Comparison of ENCODE assay signal across 15 cellular contexts in genomic region chr11:72723508-72723907, GRCh38. TPM values are rescaled to one million over a fixed set of nuclear protein-coding genes. Genes with fewer than 3 reads are reported as not detected.
A peak's percentile ranks its signal among the peaks of the same experiment; 100 is the strongest.
DNase-seq lines count a peak whose midpoint lies in the region; ATAC-seq and TF ChIP-seq lines count a peak whose summit lies in the region.
"Had no signal": no experiment of that assay in that cellular context is flagged by ENCODE, and none has a peak within 500 bp of the region (broad histone marks: within the 10 kb centered on the region; RNA-seq: fewer than 3 reads in every experiment).

No MANE protein-coding gene starts in this region.

- H3K4me2 ChIP-seq in mesenchymal stem cell (ENCODE audit: low read length, poor library complexity, severe bottlenecking) (no peak overlapping the region), H9 (ENCODE audit: insufficient read depth, insufficient read length, low read length) (no peak overlapping the region)

- H2AK5ac ChIP-seq in mesenchymal stem cell (ENCODE audit: low read length, severe bottlenecking) = no peak overlapping the region
- H2AK5ac ChIP-seq in H9 (ENCODE audit: insufficient read length, low read length) = no peak overlapping the region

- H2BK20ac ChIP-seq in H9 (ENCODE audit: low read depth, low read length, poor library complexity, severe bottlenecking) = no peak overlapping the region

- ATAC-seq in stimulated activated naive CD8-positive, alpha-beta T cell treated with anti-CD3 and anti-CD28 coated beads, Interleukin-15, Interleukin-2, amounts not matched to agents 100 U/mL and 50 U/mL, for 24 hours = no peak
- ATAC-seq: activated CD4-positive, CD25-positive, alpha-beta regulatory T cell treated with anti-CD3 and anti-CD28 coated beads, Interleukin-2, amount 50 U/mL, for 24 hours had no signal

- TF ChIP-seq CTCF in adrenal gland (IDR thresholded peaks at IDR 0.05) (no peak), H9 (conservative IDR thresholded peaks at IDR 0.05) (no peak), GM13977 (IDR thresholded peaks at IDR 0.05; ENCODE audit: extremely low read depth, insufficient read depth, missing control alignments) (no peak)

- H3K23ac ChIP-seq in mesenchymal stem cell (ENCODE audit: low read length in 2 of 2) (no peak overlapping the region), H9 (ENCODE audit: insufficient read length, low read depth, low read length) (no peak overlapping the region)

- no peak overlapping the region for H3K56ac ChIP-seq in H9 (ENCODE audit: insufficient read length, low read depth, low read length)

- H2BK15ac ChIP-seq in mesenchymal stem cell (ENCODE audit: low read depth, poor library complexity, severe bottlenecking) (no peak overlapping the region), H9 (ENCODE audit: low read depth, low read length) (no peak overlapping the region)

- no peak overlapping the region for H4K5ac ChIP-seq in H9 (ENCODE audit: insufficient read length, low read depth, low read length)

- no peak overlapping the region for H4K91ac ChIP-seq in mesenchymal stem cell (ENCODE audit: low read length)
- H4K91ac ChIP-seq in H9 (ENCODE audit: insufficient read length, low read depth, low read length) = no peak overlapping the region

- H2AFZ ChIP-seq in mesenchymal stem cell (ENCODE audit: low read depth, low read length) (no peak overlapping the region), H9 (ENCODE audit: low read length) (no peak overlapping the region)

- H3K79me1 ChIP-seq in mesenchymal stem cell (replicated peaks; ENCODE audit: low read length, poor library complexity, severe bottlenecking) (peaks cover 25% of the 10 kb centered on the region), H9 (ENCODE audit: insufficient read depth, low read depth, low read length, poor library complexity, severe bottlenecking) (peaks cover 8% of the 10 kb centered on the region)

- H2BK5ac ChIP-seq in mesenchymal stem cell (ENCODE audit: low read depth, low read length, poor library complexity, severe bottlenecking) = no peak overlapping the region
- no peak overlapping the region for H2BK5ac ChIP-seq in H9 (ENCODE audit: insufficient read length, low read length)

- peak overlapping the region; percentile 37 for H3K27ac Mint-ChIP-seq in stimulated activated naive CD8-positive, alpha-beta T cell treated with anti-CD3 and anti-CD28 coated beads, Interleukin-15, Interleukin-2, amounts not matched to agents 100 ng/mL and 50 ng/mL, for 24 hours
- peak overlapping the region in 1 of 3 experiments; percentile 52; a peak in 1 of 7 replicates for H3K27ac Mint-ChIP-seq in H9

- H3K4me3 ChIP-seq in adrenal gland = no peak overlapping the region
- H3K4me3 ChIP-seq in mesenchymal stem cell (ENCODE audit: insufficient read depth in 1 of 2, low read depth in 1 of 2, low read length in 2 of 2) = no peak overlapping the region

- no peak for DNase-seq in stimulated activated naive CD8-positive, alpha-beta T cell treated with anti-CD3 and anti-CD28 coated beads, Interleukin-15, Interleukin-2, amounts not matched to agents 100 U/mL and 50 U/mL, for 24 hours
- DNase-seq in adrenal gland (peak in 2 of 7 donors; percentile 13 to 52), mesenchymal stem cell (no peak), medulla oblongata (ENCODE audit: extremely low spot score) (no peak), H9 (no peak), NCI-H446 treated with DMSO at 0.1 percent for 48 hours (lab: John Stamatoyannopoulos, UW) (no peak), GM13977 (ENCODE audit: low spot score) (no peak)
- DNase-seq: C1 segment of cervical spinal cord; effector CD8-positive, alpha-beta T cell; NCI-H1048; NCI-H510A; stimulated activated CD4-positive, alpha-beta T cell treated with anti-CD3 and anti-CD28 coated beads, Interleukin-12 subunit alpha, Interleukin-12 subunit beta, amount 100 ng/mL, for 4 hours; stimulated activated CD8-positive, alpha-beta memory T cell treated with anti-CD3 and anti-CD28 coated beads, Interleukin-4, amount 100 ng/mL, for 48 hours had no signal

- no peak overlapping the region for H4K8ac ChIP-seq in mesenchymal stem cell (ENCODE audit: low read length)
- H4K8ac ChIP-seq in H9 (replicated peaks; ENCODE audit: insufficient read length, low read depth, low read length) = no peak overlapping the region

- in situ Hi-C loops in GM13977 (cut with MboI; ENCODE audit: low pct_unique_long_range_greater_than_20kb, low sequenced_read_pairs, unreplicated experiment) = loop anchor here (25.0 kb wide), 1 partner anchor 464 kb away; no protein-coding TSS in a partner anchor

- H3K36me3 ChIP-seq in adrenal gland (replicated peaks in 1 of 2) (peaks cover 0 to 2% of the 10 kb centered on the region in 2 donors), mesenchymal stem cell (ENCODE audit: control insufficient read depth in 1 of 2, insufficient read depth in 2 of 2, low read depth in 1 of 2, low read length in 2 of 2) (peaks cover 15 to 19% of the 10 kb centered on the region in 2 experiments)

- H3K4ac ChIP-seq in mesenchymal stem cell (ENCODE audit: low read depth in 1 of 2, low read length in 2 of 2) (no peak overlapping the region), H9 (ENCODE audit: low read depth, low read length) (no peak overlapping the region)

- H4K20me1 ChIP-seq in H9 (ENCODE audit: control insufficient read depth, insufficient read depth, insufficient read length) = peaks cover 3% of the 10 kb centered on the region

- H3K14ac ChIP-seq in mesenchymal stem cell (ENCODE audit: low read length in 2 of 2) (no peak overlapping the region), H9 (ENCODE audit: insufficient read depth, low read length) (no peak overlapping the region)

- no peak overlapping the region for H2BK12ac ChIP-seq in mesenchymal stem cell (ENCODE audit: low read length in 2 of 2)
- H2BK12ac ChIP-seq in H9 (ENCODE audit: insufficient read length, low read depth, low read length) = no peak overlapping the region

- H3K27ac ChIP-seq in adrenal gland (peak overlapping the region in 3 of 5 donors; percentile 67 to 90 (median 85)), mesenchymal stem cell (ENCODE audit: low read length, poor library complexity, severe bottlenecking) (no peak overlapping the region), H9 (ENCODE audit: insufficient read length, low read depth, low read length) (no peak overlapping the region)

- intact Hi-C loops in adrenal gland (cut with DNase I) = loop anchor here in 1 of 2 donors (10.0 kb wide), 1 partner anchor 91 kb away; the partner anchor contains the start of gene ATG16L2

- 64 to 68% (median 65%) methylated on average over 6 to 9 of the region's 9 CpGs for WGBS in adrenal gland, 4 donors
- 94% methylated on average over 8 of the region's 9 CpGs for WGBS in mesenchymal stem cell
- WGBS in H9 (ENCODE audit: extremely low coverage, insufficient read length, low lambda C conversion rate) = no CpG with 5 or more reads among the region's 9 CpGs

- H3K4me1 ChIP-seq in adrenal gland (replicated peaks in 1 of 2) = peaks cover 48 to 57% of the 10 kb centered on the region in 2 donors
- peaks cover 47% of the 10 kb centered on the region for H3K4me1 ChIP-seq in mesenchymal stem cell (ENCODE audit: control insufficient read depth, insufficient read depth, low read depth, low read length)
- no peaks in the 10 kb centered on the region for H3K4me1 ChIP-seq in H9 (ENCODE audit: insufficient read depth, low read length)

- H3K36me3 Mint-ChIP-seq in stimulated activated naive CD8-positive, alpha-beta T cell treated with anti-CD3 and anti-CD28 coated beads, Interleukin-15, Interleukin-2, amounts not matched to agents 100 ng/mL and 50 ng/mL, for 24 hours (ENCODE audit: low read depth) = peaks cover 8% of the 10 kb centered on the region
- H3K36me3 Mint-ChIP-seq in H9 (ENCODE audit: insufficient read depth in 1 of 3, low read depth in 3 of 3) = peaks cover 6 to 14% (median 11%) of the 10 kb centered on the region in 3 experiments; a peak in 5 of 7 replicates

- H3K4me1 Mint-ChIP-seq in stimulated activated naive CD8-positive, alpha-beta T cell treated with anti-CD3 and anti-CD28 coated beads, Interleukin-15, Interleukin-2, amounts not matched to agents 100 ng/mL and 50 ng/mL, for 24 hours (ENCODE audit: low read depth) = peaks cover 63% of the 10 kb centered on the region
- H3K4me1 Mint-ChIP-seq in H9 = peaks cover 17 to 23% of the 10 kb centered on the region in 2 experiments

- H3K18ac ChIP-seq in mesenchymal stem cell (ENCODE audit: low read depth in 1 of 2, low read length in 2 of 2) (no peak overlapping the region), H9 (ENCODE audit: insufficient read length, low read depth, low read length) (no peak overlapping the region)

- no peaks in the 10 kb centered on the region for H3K9me3 Mint-ChIP-seq in stimulated activated naive CD8-positive, alpha-beta T cell treated with anti-CD3 and anti-CD28 coated beads, Interleukin-15, Interleukin-2, amounts not matched to agents 100 ng/mL and 50 ng/mL, for 24 hours
- H3K9me3 Mint-ChIP-seq in H9 = no peaks in the 10 kb centered on the region; a peak in 1 of 5 replicates

- H3K9ac ChIP-seq in mesenchymal stem cell (ENCODE audit: low read length) = peak overlapping the region; percentile 20
- H3K9ac ChIP-seq in H9 (ENCODE audit: extremely low read depth, insufficient read length, low read length) = no peak overlapping the region

- H3K27me3 ChIP-seq in adrenal gland (no peaks in the 10 kb centered on the region), mesenchymal stem cell (ENCODE audit: control insufficient read depth in 1 of 2, insufficient read depth in 1 of 2, low read length in 2 of 2) (no peaks in the 10 kb centered on the region), H9 (ENCODE audit: insufficient read depth, low read length) (no peaks in the 10 kb centered on the region)

- no peaks in the 10 kb centered on the region for H3K23me2 ChIP-seq in H9 (ENCODE audit: insufficient read length, low read depth, low read length, poor library complexity, severe bottlenecking)

- no peaks in the 10 kb centered on the region for H3K9me3 ChIP-seq in adrenal gland (replicated peaks in 1 of 3)
- no peaks in the 10 kb centered on the region for H3K9me3 ChIP-seq in mesenchymal stem cell (ENCODE audit: control insufficient read depth, low read length)
- no peaks in the 10 kb centered on the region for H3K9me3 ChIP-seq in H9 (ENCODE audit: control insufficient read depth, low read depth, low read length)

- peak in 1 of 2 donors; percentile 12 for TF ChIP-seq POLR2A in adrenal gland (IDR thresholded peaks at IDR 0.05)

- H3K79me2 ChIP-seq in H9 (ENCODE audit: insufficient read depth, low read length) = peaks cover 9% of the 10 kb centered on the region; the same call in 1 of the 2 replicates

- H3K4me3 Mint-ChIP-seq in stimulated activated naive CD8-positive, alpha-beta T cell treated with anti-CD3 and anti-CD28 coated beads, Interleukin-15, Interleukin-2, amounts not matched to agents 100 ng/mL and 50 ng/mL, for 24 hours = no peak overlapping the region
- no peak overlapping the region for H3K4me3 Mint-ChIP-seq in H9

- H2BK120ac ChIP-seq in mesenchymal stem cell (ENCODE audit: low read depth, low read length) (no peak overlapping the region), H9 (ENCODE audit: low read depth, low read length, poor library complexity, severe bottlenecking) (no peak overlapping the region)

- H3T11ph ChIP-seq in H9 (ENCODE audit: low read length) = no peak overlapping the region

- no peaks in the 10 kb centered on the region for H3K27me3 Mint-ChIP-seq in stimulated activated naive CD8-positive, alpha-beta T cell treated with anti-CD3 and anti-CD28 coated beads, Interleukin-15, Interleukin-2, amounts not matched to agents 100 ng/mL and 50 ng/mL, for 24 hours
- H3K27me3 Mint-ChIP-seq in H9 (ENCODE audit: low read depth) = no peaks in the 10 kb centered on the region

RNA-seq across cellular contexts. Expression of gene ARAP1, which starts 28.7 kb away (rescaled TPM):
- total RNA-seq in adrenal gland = 100 to 1,000 TPM; 103 to 216 (median 153) TPM
- 100 to 1,000 TPM in 2 of 3 donors, 10 to 100 TPM in 1; 30.0 to 217 (median 150) TPM for polyA plus RNA-seq in adrenal gland
- 26.6 TPM for polyA plus RNA-seq in mesenchymal stem cell (2013, experiment 1 of 2)
- 23.6 TPM for polyA plus RNA-seq in mesenchymal stem cell (2013, experiment 2 of 2)
- 59.4 and 63.0 TPM in 2 replicates for total RNA-seq in H9 (2021)

RNA-seq across cellular contexts. Expression of gene PDE2A, which starts 49.3 kb away (rescaled TPM):
- total RNA-seq in adrenal gland (100 to 1,000 TPM in 2 of 8 donors, 10 to 100 TPM in 6; 52.3 to 226 (median 60.8) TPM), H9 (2021) (3.4 and 4.3 TPM in 2 replicates)
- 100 to 1,000 TPM in 1 of 3 donors, 10 to 100 TPM in 2; 70.4 to 106 (median 82.5) TPM for polyA plus RNA-seq in adrenal gland
- polyA plus RNA-seq in mesenchymal stem cell (2013, experiment 1 of 2) = 0.61 TPM
- 0.56 TPM for polyA plus RNA-seq in mesenchymal stem cell (2013, experiment 2 of 2)

Comparison
In these comparisons a context has a peak if more than half of its experiments do, and no peak if none do; other contexts are left out.
1. H3K27ac ChIP-seq: peak in adrenal gland (3 of 5); none in mesenchymal stem cell (single experiment) and H9 (single experiment).
2. RNA of gene PDE2A, which starts 49.3 kb away (total RNA-seq): 52.3 to 226 TPM in adrenal gland; 3.4 to 4.3 TPM in H9; every median in the first group is over 10 times any median in the second.